Comparison of ENCODE assay signal across 10 cellular contexts in the genomic region with DNA sequence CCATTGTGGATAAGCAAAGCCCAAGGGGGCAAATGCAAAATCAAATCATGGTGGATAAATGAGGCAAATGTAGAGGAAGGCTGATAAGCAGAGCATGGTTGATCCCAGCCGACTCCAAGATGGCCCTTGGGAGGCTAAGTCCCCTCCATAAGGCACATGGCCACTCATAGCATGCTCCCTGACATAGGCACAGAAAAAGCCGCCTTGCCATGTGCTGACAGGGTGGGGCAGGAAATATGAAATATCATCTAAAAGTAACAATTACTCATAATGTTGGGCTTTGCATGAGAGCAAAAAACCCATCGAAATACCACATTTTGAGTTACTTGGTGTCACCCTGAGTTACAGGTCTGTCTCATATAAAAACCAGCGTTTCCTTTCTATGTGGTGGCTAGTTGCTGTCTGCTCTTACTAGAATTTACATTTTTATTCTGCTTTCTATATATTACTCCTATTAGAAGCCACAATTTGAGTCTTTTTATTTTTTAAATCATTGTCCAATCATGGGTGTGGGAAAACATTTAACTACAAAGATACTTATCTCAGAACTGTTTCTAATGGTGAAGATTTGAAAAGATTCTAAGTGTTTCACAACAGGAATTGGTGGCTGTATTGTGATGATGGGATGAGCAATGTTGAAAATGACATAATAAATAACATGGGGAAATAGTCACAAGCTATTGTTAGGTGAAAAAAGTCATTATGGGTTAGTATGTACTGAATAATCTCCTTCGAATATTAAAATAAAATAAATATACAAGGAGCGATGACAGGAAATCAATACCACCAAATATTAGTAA.
DNase-seq lines count a peak whose midpoint lies in the region; ATAC-seq and TF ChIP-seq lines count a peak whose summit lies in the region.
"Had no signal": no experiment of that assay in that cellular context is flagged by ENCODE, and none has a peak within 500 bp of the region (broad histone marks: within the 10 kb centered on the region; RNA-seq: fewer than 3 reads in every experiment).

No MANE protein-coding gene starts in this region.

- H3K4me1 ChIP-seq in Panc1 (ENCODE audit: control insufficient read depth, insufficient read depth, low read length) (peaks cover 69% of the 10 kb centered on the region), skeletal muscle satellite cell (ENCODE audit: control insufficient read depth, insufficient read depth, low read length) (peaks cover 83% of the 10 kb centered on the region)

- H3K36me3 ChIP-seq in Panc1 (ENCODE audit: control insufficient read depth, insufficient read depth, low read length), result no peaks in the 10 kb centered on the region
- no peaks in the 10 kb centered on the region for H3K36me3 ChIP-seq in skeletal muscle satellite cell (ENCODE audit: insufficient read depth, low read length)
- H3K36me3 ChIP-seq: thoracic aorta had no signal

- H3K27ac ChIP-seq in Panc1 (ENCODE audit: low read length), result peak overlapping the region; percentile 99
- H3K27ac ChIP-seq: VCaP had no signal

- TF ChIP-seq CTCF in Panc1 (IDR thresholded peaks at IDR 0.05), result no peak

- peak overlapping the region; percentile 86 for H3K9ac ChIP-seq in skeletal muscle satellite cell (ENCODE audit: low read depth, low read length)

- H3K27ac Mint-ChIP-seq in activated naive CD4-positive, alpha-beta T cell treated with anti-CD3 and anti-CD28 coated beads, Interleukin-2, amount 50 U/mL, for 72 hours, result peak overlapping the region; percentile 95 to 97

- H3K27me3 ChIP-seq in Panc1 (ENCODE audit: control insufficient read depth, insufficient read depth, low read length) (no peaks in the 10 kb centered on the region), skeletal muscle satellite cell (ENCODE audit: control insufficient read depth, insufficient read depth, low read length) (no peaks in the 10 kb centered on the region)

- intact Hi-C loops in Panc1 (cut with micrococcal nuclease; ENCODE audit: unreplicated experiment) (loop anchor here (10.0 kb wide), 2 partner anchors 62 to 208 kb away; no protein-coding TSS in a partner anchor), head of caudate nucleus (cut with DNase I) (no loop called here)

- H3K9me3 ChIP-seq in Panc1 (ENCODE audit: control insufficient read depth, insufficient read depth, low read depth, low read length) (no peaks in the 10 kb centered on the region; the same call in 1 of the 2 replicates), skeletal muscle satellite cell (replicated peaks; ENCODE audit: low read length) (no peaks in the 10 kb centered on the region)
- H3K9me3 ChIP-seq: thoracic aorta had no signal

- H3K4me3 ChIP-seq in Panc1 (ENCODE audit: low read depth in 2 of 2, low read length in 2 of 2), result no peak overlapping the region
- no peak overlapping the region for H3K4me3 ChIP-seq in skeletal muscle satellite cell (ENCODE audit: low read length)
- H3K4me3 ChIP-seq: thoracic aorta had no signal

- peak overlapping the region; percentile 13 for H3K4me2 ChIP-seq in skeletal muscle satellite cell (ENCODE audit: low read length)

- DNase-seq in NK-92 treated with Interleukin-12 subunit alpha and Interleukin-12 subunit beta, amount 100 ng/mL, for 24 hours (lab: John Stamatoyannopoulos, UW), result peak; percentile 8
- DNase-seq in NK-92 (lab: John Stamatoyannopoulos, UW; ENCODE audit: unreplicated experiment), result no peak
- no peak for DNase-seq in Panc1 (ENCODE audit: low read depth, low spot score)
- peak; percentile 68 to 77 for DNase-seq in activated naive CD4-positive, alpha-beta T cell treated with anti-CD3 and anti-CD28 coated beads, Interleukin-2, amount 50 U/mL, for 72 hours (ENCODE audit: low spot score in 2 of 2)
- DNase-seq in cortex of kidney (lab: John Stamatoyannopoulos, UW), result no peak
- no peak for DNase-seq in head of caudate nucleus
- DNase-seq in SHP77 treated with DMSO at 0.1 percent for 48 hours (lab: John Stamatoyannopoulos, UW), result no peak

- no peak for ATAC-seq in Panc1
- peak; percentile 56 to 65 for ATAC-seq in activated naive CD4-positive, alpha-beta T cell treated with anti-CD3 and anti-CD28 coated beads, Interleukin-2, amount 50 U/mL, for 72 hours

- H3K36me3 Mint-ChIP-seq in activated naive CD4-positive, alpha-beta T cell treated with anti-CD3 and anti-CD28 coated beads, Interleukin-2, amount 50 U/mL, for 72 hours, result peaks cover 4% of the 10 kb centered on the region in 2 donors

- H3K9me3 Mint-ChIP-seq in activated naive CD4-positive, alpha-beta T cell treated with anti-CD3 and anti-CD28 coated beads, Interleukin-2, amount 50 U/mL, for 72 hours, result peaks cover 0 to 4% of the 10 kb centered on the region in 2 donors

- POLR2A ChIA-PET in Panc1 (lab: Charles Lee), result interaction anchor here (0.5 to 0.6 kb wide), 2 partner anchors 87 to 226 kb away, joined by 3 to 9 read pairs; no protein-coding TSS in a partner anchor

- CTCF ChIA-PET in Panc1 (lab: Charles Lee), result no interaction called here

- in situ Hi-C loops in Panc1 (cut with HindIII; ENCODE audit: low pct_unique_long_range_greater_than_20kb, low sequenced_read_pairs), result no loop called here

- BruUV-seq in Panc1 (replicated peaks; lab: Mats Ljungman, UMichigan), result no TSS peak

Comparison
In these comparisons a context has a peak if more than half of its experiments do, and no peak if none do; other contexts are left out.
1. DNase-seq: peak in NK-92 treated with Interleukin-12 subunit alpha and Interleukin-12 subunit beta, amount 100 ng/mL, for 24 hours (single experiment) and activated naive CD4-positive, alpha-beta T cell treated with anti-CD3 and anti-CD28 coated beads, Interleukin-2, amount 50 U/mL, for 72 hours (2 of 2); none in NK-92 (single experiment), Panc1 (single experiment), cortex of kidney (single experiment), head of caudate nucleus (0 of 42) and SHP77 treated with DMSO at 0.1 percent for 48 hours (single experiment).